Comparison of ENCODE assay signal across 8 cellular contexts in the genomic region with DNA sequence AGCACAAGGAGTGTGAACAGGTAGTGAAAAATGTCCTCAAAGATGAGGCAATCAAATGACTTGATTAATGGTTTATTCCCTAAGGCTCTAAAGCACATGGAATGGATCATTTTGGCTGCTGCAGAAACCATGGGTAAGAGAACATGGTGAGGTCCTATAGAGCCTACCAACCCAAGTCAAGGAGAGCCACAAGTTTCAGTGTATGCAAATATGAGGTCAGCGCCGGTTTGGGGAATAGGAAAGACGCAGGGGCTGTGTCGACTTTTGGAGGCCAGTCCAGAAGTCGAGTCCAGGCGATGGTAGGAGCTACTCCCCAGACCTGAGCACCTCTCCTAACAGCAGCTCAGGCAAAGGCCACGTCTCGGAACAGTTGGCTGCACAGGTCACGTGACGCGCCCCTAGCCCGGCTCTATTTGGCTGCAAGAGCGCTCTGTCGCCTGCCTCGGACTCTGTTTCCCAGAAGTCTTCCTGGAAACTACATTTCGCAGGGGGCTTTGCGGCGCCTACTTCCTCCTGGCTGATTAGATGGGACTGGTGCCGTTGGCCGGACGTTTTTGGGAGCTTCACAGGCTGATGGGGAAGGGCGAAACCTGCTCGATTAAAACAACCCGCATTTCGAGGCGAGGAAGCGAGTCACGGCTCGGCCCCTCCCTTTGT.
DNase-seq lines count a peak whose midpoint lies in the region; ATAC-seq and FAIRE-seq lines count a peak whose summit lies in the region.

No MANE protein-coding gene starts in this region.

- FAIRE-seq in GM18507 (lab: Jason Lieb, UNC): peak; percentile 71

- ATAC-seq in HG02938 (IDR thresholded peaks at IDR 0.05; ENCODE audit: unreplicated experiment): peak; percentile 32

- H3K27ac ChIP-seq in caudate nucleus (ENCODE audit: low read depth, low read length): peak overlapping the region; percentile 90

- DNase-seq in GM18507 (ENCODE audit: extremely low spot score, insufficient read length, low read depth) (no peak), NCI-H2029 (lab: John Stamatoyannopoulos, UW) (peak; percentile 60), caudate nucleus (lab: John Stamatoyannopoulos, UW) (peak in 60 of 61 donors; percentile 45 to 94 (median 81)), iris pigment epithelial cell (ENCODE audit: low read depth) (peak; percentile 45), OCI-M1 (lab: John Stamatoyannopoulos, UW) (no peak)
- peak; percentile 51 to 62 (median 58) for DNase-seq in activated CD4-positive, CD25-positive, alpha-beta regulatory T cell (lab: John Stamatoyannopoulos, UW)
- DNase-seq in stimulated activated CD4-positive, alpha-beta T cell treated with anti-CD3 and anti-CD28 coated beads, Interleukin-12 subunit alpha, Interleukin-12 subunit beta, amount 100 ng/mL, for 24 hours (ENCODE audit: low read depth in 2 of 2): peak; percentile 60 to 64

Comparison
In these comparisons a context has a peak if more than half of its experiments do, and no peak if none do; other contexts are left out.
1. DNase-seq: peak in NCI-H2029 (single experiment), activated CD4-positive, CD25-positive, alpha-beta regulatory T cell (4 of 4), caudate nucleus (60 of 61), iris pigment epithelial cell (single experiment) and stimulated activated CD4-positive, alpha-beta T cell treated with anti-CD3 and anti-CD28 coated beads, Interleukin-12 subunit alpha, Interleukin-12 subunit beta, amount 100 ng/mL, for 24 hours (2 of 2); none in GM18507 (single experiment) and OCI-M1 (single experiment).